12 cellular contexts compared by ENCODE assay signal in the genomic region with DNA sequence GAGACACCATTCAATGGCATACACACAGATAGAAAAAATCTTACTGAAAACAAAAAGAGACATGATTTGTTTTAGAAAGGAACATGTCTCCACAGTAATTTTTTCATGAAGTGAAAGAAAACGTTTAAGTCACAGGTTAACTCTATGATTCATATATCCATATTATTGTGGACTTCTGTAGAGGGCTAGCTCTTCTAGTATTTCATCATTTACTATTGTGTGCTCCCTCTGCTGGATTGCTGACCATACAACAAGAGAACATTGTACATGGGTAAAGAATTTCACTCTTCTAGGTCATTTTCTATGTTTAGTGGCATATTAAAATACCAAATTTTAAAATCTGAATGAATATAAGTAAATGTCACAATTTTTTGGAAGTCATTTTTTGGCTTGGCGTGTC.
A peak's percentile ranks its signal among the peaks of the same experiment; 100 is the strongest.
DNase-seq lines count a peak whose midpoint lies in the region; ATAC-seq and TF ChIP-seq lines count a peak whose summit lies in the region.
"Had no signal": no experiment of that assay in that cellular context is flagged by ENCODE, and none has a peak within 500 bp of the region (broad histone marks: within the 10 kb centered on the region; RNA-seq: fewer than 3 reads in every experiment).

No MANE protein-coding gene starts in this region.

- CTCF ChIA-PET in A673 (lab: Charles Lee) = no interaction called here

- no peak overlapping the region for H3K14ac ChIP-seq in mesenchymal stem cell (ENCODE audit: low read length in 2 of 2)

- no peak overlapping the region for H3K9ac ChIP-seq in OCI-LY3 (ENCODE audit: low read length)
- H3K9ac ChIP-seq in mesenchymal stem cell (ENCODE audit: low read length) = no peak overlapping the region

- H3K79me2 ChIP-seq in OCI-LY3 (ENCODE audit: low read length) = no peaks in the 10 kb centered on the region

- H3K4ac ChIP-seq in mesenchymal stem cell (ENCODE audit: low read depth in 1 of 2, low read length in 2 of 2) = no peak overlapping the region

- H3K79me1 ChIP-seq in mesenchymal stem cell (replicated peaks; ENCODE audit: low read length, poor library complexity, severe bottlenecking) = no peaks in the 10 kb centered on the region

- no peak overlapping the region for H2BK120ac ChIP-seq in mesenchymal stem cell (ENCODE audit: low read depth, low read length)

- no peak overlapping the region for H2BK15ac ChIP-seq in mesenchymal stem cell (ENCODE audit: low read depth, poor library complexity, severe bottlenecking)

- WGBS in mesenchymal stem cell = no CpG with 5 or more reads among the region's 2 CpGs

- H3K36me3 ChIP-seq in A673 (ENCODE audit: insufficient read depth, low read length, poor library complexity, severe bottlenecking) (no peaks in the 10 kb centered on the region), OCI-LY3 (replicated peaks; ENCODE audit: low read depth, low read length) (no peaks in the 10 kb centered on the region), mesenchymal stem cell (ENCODE audit: control insufficient read depth in 1 of 2, insufficient read depth in 2 of 2, low read depth in 1 of 2, low read length in 2 of 2) (no peaks in the 10 kb centered on the region)

- no peak overlapping the region for H2BK5ac ChIP-seq in mesenchymal stem cell (ENCODE audit: low read depth, low read length, poor library complexity, severe bottlenecking)

- H3K9me3 ChIP-seq in A673 (ENCODE audit: low read depth, low read length, poor library complexity, severe bottlenecking) (peaks cover 8% of the 10 kb centered on the region), OCI-LY3 (ENCODE audit: insufficient read depth, low read length) (no peaks in the 10 kb centered on the region), mesenchymal stem cell (ENCODE audit: control insufficient read depth, low read length) (peaks cover 2% of the 10 kb centered on the region)
- H3K9me3 ChIP-seq: mucosa of descending colon had no signal

- no peak overlapping the region for H4K91ac ChIP-seq in mesenchymal stem cell (ENCODE audit: low read length)

- DNase-seq in A673 (ENCODE audit: low spot score) (peak; percentile 0), fibroblast of villous mesenchyme (ENCODE audit: low read depth) (no peak), NCI-H187 (lab: John Stamatoyannopoulos, UW) (no peak), DMS79 treated with DMSO at 0.1 percent for 48 hours (lab: John Stamatoyannopoulos, UW) (no peak), mesenchymal stem cell (no peak)
- DNase-seq: CD4-positive, alpha-beta memory T cell; mucosa of descending colon; NCI-H2029; T-helper 1 cell had no signal

- no peak overlapping the region for H2AFZ ChIP-seq in OCI-LY3 (ENCODE audit: low read depth, low read length)
- no peak overlapping the region for H2AFZ ChIP-seq in mesenchymal stem cell (ENCODE audit: low read depth, low read length)

- TF ChIP-seq CTCF in A673 (conservative IDR thresholded peaks at IDR 0.05; ENCODE audit: low read depth, low read length) (peak; percentile 34; the same call in 1 of the 2 replicates), OCI-LY3 (IDR thresholded peaks at IDR 0.05; ENCODE audit: low read depth, low read length) (peak; percentile 50), fibroblast of villous mesenchyme (IDR thresholded peaks at IDR 0.05; ENCODE audit: insufficient read depth, low read depth, low read length) (peak; percentile 13)

- H4K8ac ChIP-seq in mesenchymal stem cell (ENCODE audit: low read length) = no peak overlapping the region

- peak; percentile 56 for ATAC-seq in GM21529 (IDR thresholded peaks at IDR 0.05; ENCODE audit: unreplicated experiment)
- ATAC-seq in GM21367 (IDR thresholded peaks at IDR 0.05; ENCODE audit: unreplicated experiment) = no peak
- ATAC-seq: mucosa of descending colon had no signal

- POLR2A ChIA-PET in A673 (lab: Charles Lee; ENCODE audit: low non-redundant PET) = no interaction called here

- no peak overlapping the region for H2BK12ac ChIP-seq in mesenchymal stem cell (ENCODE audit: low read length in 2 of 2)

- H3K27ac ChIP-seq in A673 (ENCODE audit: low read depth, low read length, poor library complexity, severe bottlenecking) (no peak overlapping the region), OCI-LY3 (ENCODE audit: low read length) (no peak overlapping the region), mesenchymal stem cell (ENCODE audit: low read length, poor library complexity, severe bottlenecking) (no peak overlapping the region)

- no TSS peak for BruUV-seq in A673 (replicated peaks; lab: Mats Ljungman, UMichigan)

- H3K4me2 ChIP-seq in OCI-LY3 (ENCODE audit: low read length) = no peak overlapping the region
- no peak overlapping the region for H3K4me2 ChIP-seq in mesenchymal stem cell (ENCODE audit: low read length, poor library complexity, severe bottlenecking)

- H3K18ac ChIP-seq in mesenchymal stem cell (ENCODE audit: low read depth in 1 of 2, low read length in 2 of 2) = no peak overlapping the region

- H3K4me3 ChIP-seq in A673 (ENCODE audit: low read depth, low read length, poor library complexity, severe bottlenecking) (no peak overlapping the region), OCI-LY3 (ENCODE audit: low read length) (no peak overlapping the region), fibroblast of villous mesenchyme (ENCODE audit: low read depth, low read length) (no peak overlapping the region), mesenchymal stem cell (ENCODE audit: insufficient read depth in 1 of 2, low read depth in 1 of 2, low read length in 2 of 2) (no peak overlapping the region)
- H3K4me3 ChIP-seq: mucosa of descending colon had no signal

- H4K20me1 ChIP-seq in OCI-LY3 (ENCODE audit: insufficient read depth, low read length) = no peaks in the 10 kb centered on the region

- H3K4me1 ChIP-seq in A673 (ENCODE audit: insufficient read depth, low read length, poor library complexity, severe bottlenecking) = no peaks in the 10 kb centered on the region
- no peaks in the 10 kb centered on the region for H3K4me1 ChIP-seq in OCI-LY3 (ENCODE audit: low read length)
- H3K4me1 ChIP-seq in mesenchymal stem cell (ENCODE audit: control insufficient read depth, insufficient read depth, low read depth, low read length) = no peaks in the 10 kb centered on the region

- H3K27me3 ChIP-seq in A673 (replicated peaks; ENCODE audit: insufficient read depth, low read depth, low read length, poor library complexity) = no peaks in the 10 kb centered on the region
- H3K27me3 ChIP-seq in OCI-LY3 (ENCODE audit: low read depth, low read length) = no peaks in the 10 kb centered on the region
- H3K27me3 ChIP-seq in mesenchymal stem cell (ENCODE audit: control insufficient read depth in 1 of 2, insufficient read depth in 1 of 2, low read length in 2 of 2) = no peaks in the 10 kb centered on the region

- no peak overlapping the region for H3K23ac ChIP-seq in mesenchymal stem cell (ENCODE audit: low read length in 2 of 2)

- intact Hi-C loops in A673 (cut with micrococcal nuclease; ENCODE audit: unreplicated experiment) = no loop called here

- H2AK5ac ChIP-seq in mesenchymal stem cell (ENCODE audit: low read length, severe bottlenecking) = no peak overlapping the region
